8 cellular contexts compared by ENCODE assay signal in the genomic region with DNA sequence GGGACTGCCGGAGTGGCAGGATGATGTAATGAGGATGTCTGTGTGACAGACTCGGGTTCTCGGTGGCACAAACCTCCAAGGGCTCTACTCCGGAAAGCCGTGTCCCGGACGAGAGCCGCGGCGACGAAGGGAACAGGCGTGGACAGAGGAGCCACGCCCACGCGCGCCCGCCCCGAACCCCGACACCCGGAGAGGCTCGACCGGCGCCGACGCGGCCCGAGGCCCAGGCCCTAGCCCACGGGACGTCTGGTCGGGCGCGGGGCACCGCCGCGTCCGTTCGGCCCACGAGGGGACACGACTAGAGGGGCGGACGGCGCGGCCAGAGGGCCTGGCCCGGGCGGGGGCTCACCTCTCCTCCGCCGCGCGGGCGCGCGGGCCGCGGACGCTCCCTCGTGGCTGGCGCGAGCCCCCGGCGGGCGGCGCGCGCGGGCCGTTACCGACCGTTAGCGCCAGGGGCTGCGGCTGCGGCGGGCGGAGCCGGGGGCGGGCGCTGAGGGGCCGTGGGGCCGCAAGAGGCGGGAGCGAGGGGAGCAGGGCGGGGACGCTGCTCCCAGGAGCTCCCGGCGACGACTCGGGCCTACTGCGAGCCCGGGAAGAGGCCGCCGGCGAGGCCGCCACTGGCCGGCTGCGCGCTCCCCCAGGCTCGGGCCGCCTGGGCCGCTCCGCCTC. TPM values are rescaled to one million over a fixed set of nuclear protein-coding genes. Genes with fewer than 3 reads are reported as not detected.
DNase-seq lines count a peak whose midpoint lies in the region; ATAC-seq, FAIRE-seq and TF ChIP-seq lines count a peak whose summit lies in the region.

No MANE protein-coding gene starts in this region.

- no peak overlapping the region for H3K4me2 ChIP-seq in IMR-90 (ENCODE audit: low read depth, low read length)
- H3K4me2 ChIP-seq in endothelial cell of umbilical vein (ENCODE audit: insufficient read depth, low read length), result peak overlapping the region; percentile 36

- H3K23ac ChIP-seq in IMR-90 (ENCODE audit: low read depth, low read length), result no peak overlapping the region

- H2BK15ac ChIP-seq in IMR-90 (ENCODE audit: low read depth, low read length), result no peak overlapping the region

- H3K27me3 ChIP-seq in IMR-90 (ENCODE audit: control insufficient read depth, insufficient read depth, low read length), result peaks cover 35% of the 10 kb centered on the region
- peaks cover 29 to 48% of the 10 kb centered on the region in 2 experiments for H3K27me3 ChIP-seq in endothelial cell of umbilical vein (ENCODE audit: control insufficient read depth in 2 of 2, insufficient read depth in 2 of 2, low read length in 2 of 2)
- no peaks in the 10 kb centered on the region for H3K27me3 ChIP-seq in aorta (ENCODE audit: control insufficient read depth in 1 of 2, insufficient read depth in 2 of 2, low read length in 1 of 2)

- H3K4me3 ChIP-seq in IMR-90 (ENCODE audit: insufficient read depth, low read depth, low read length) (peak overlapping the region; percentile 53), endothelial cell of umbilical vein (replicated peaks in 1 of 3; ENCODE audit: insufficient read depth in 1 of 3, low read depth in 1 of 3, low read length in 3 of 3) (peak overlapping the region; percentile 34 to 48 (median 46)), mucosa of descending colon (no peak overlapping the region), aorta (ENCODE audit: low read length in 2 of 2) (peak overlapping the region; percentile 51 to 71)

- H2BK20ac ChIP-seq in IMR-90 (ENCODE audit: low read depth, low read length), result no peak overlapping the region

- no peak overlapping the region for H3K14ac ChIP-seq in IMR-90 (replicated peaks; ENCODE audit: low read depth, low read length)

- no peak overlapping the region for H2AK9ac ChIP-seq in IMR-90 (replicated peaks; ENCODE audit: low read depth, low read length, poor library complexity)

- H3K36me3 ChIP-seq in IMR-90 (ENCODE audit: control insufficient read depth, insufficient read depth, low read length) (no peaks in the 10 kb centered on the region), endothelial cell of umbilical vein (ENCODE audit: control insufficient read depth in 2 of 2, extremely low read depth in 1 of 2, insufficient read depth in 2 of 2, low read length in 2 of 2) (no peaks in the 10 kb centered on the region), mucosa of descending colon (ENCODE audit: low read depth) (no peaks in the 10 kb centered on the region), aorta (ENCODE audit: control insufficient read depth in 1 of 2, insufficient read depth in 2 of 2, low read length in 1 of 2) (no peaks in the 10 kb centered on the region)

- H4K91ac ChIP-seq in IMR-90 (ENCODE audit: insufficient read depth, low read depth, low read length), result no peak overlapping the region

- no peak overlapping the region for H2BK5ac ChIP-seq in IMR-90 (ENCODE audit: low read depth, low read length, poor library complexity, severe bottlenecking)

- BruUV-seq in IMR-90 (replicated peaks; lab: Mats Ljungman, UMichigan), result no TSS peak
- no TSS peak for BruUV-seq in endothelial cell of umbilical vein (replicated peaks; lab: Mats Ljungman, UMichigan)

- no peak overlapping the region for H4K5ac ChIP-seq in IMR-90 (ENCODE audit: low read depth, low read length)

- intact Hi-C loops in IMR-90 (cut with micrococcal nuclease) (loop anchor here (5.0 to 10.0 kb wide), 3 partner anchors 1036 to 1384 kb away; no protein-coding TSS in a partner anchor), endothelial cell of umbilical vein (cut with micrococcal nuclease) (loop anchor here (2.0 to 10.0 kb wide), 7 partner anchors 296 to 1426 kb away; a partner anchor contains a TSS), mucosa of descending colon (cut with DNase I, micrococcal nuclease) (no loop called here), aorta (cut with DNase I) (loop anchor here (2.0 to 10.0 kb wide), 6 partner anchors 116 to 1426 kb away; a partner anchor contains a TSS)

- CTCF ChIA-PET in IMR-90 (lab: Yijun Ruan, JAX) (interaction anchor here (1.1 kb wide), 1 partner anchor 1153 kb away, joined by 3 read pairs; no protein-coding TSS in a partner anchor), endothelial cell of umbilical vein (lab: Charles Lee) (interaction anchor here (0.7 to 1.6 kb wide), 7 partner anchors 18 to 1379 kb away, joined by 3 to 5 read pairs (median 4); no protein-coding TSS in a partner anchor)

- no peak for TF ChIP-seq RAD21 in IMR-90 (IDR thresholded peaks at IDR 0.05; ENCODE audit: low read length)

- H3K4ac ChIP-seq in IMR-90 (ENCODE audit: low read depth, low read length), result no peak overlapping the region

- peak; percentile 59 for FAIRE-seq in endothelial cell of umbilical vein (lab: Jason Lieb, UNC)

- no peak overlapping the region for H2BK120ac ChIP-seq in IMR-90 (ENCODE audit: low read depth, low read length)

- POLR2A ChIA-PET in IMR-90 (lab: Charles Lee; ENCODE audit: unreplicated experiment), result no interaction called here
- POLR2A ChIA-PET in endothelial cell of umbilical vein (lab: Charles Lee), result no interaction called here

- WGBS in IMR-90 (ENCODE audit: extremely low coverage in 2 of 2, insufficient read length in 1 of 2), 2 experiments, result 1% methylated on average over 33 of the region's 99 CpGs; no CpG with 5 or more reads in 1 of the 2 experiments
- 0 to 1% methylated on average over 31 to 99 of the region's 99 CpGs for WGBS in aorta, 2 donors

- ATAC-seq in GM21737 (IDR thresholded peaks at IDR 0.05; ENCODE audit: unreplicated experiment) (peak; percentile 40), IMR-90 (ENCODE audit: low read depth) (peak; percentile 56), mucosa of descending colon (no peak), aorta (ENCODE audit: low FRiP score) (peak; percentile 68)

- no peak overlapping the region for H2AK5ac ChIP-seq in IMR-90 (ENCODE audit: low read depth, low read length)

- H3K9me1 ChIP-seq in IMR-90 (ENCODE audit: insufficient read depth, low read length) (no peaks in the 10 kb centered on the region), endothelial cell of umbilical vein (replicated peaks; ENCODE audit: control insufficient read depth, extremely low read depth, insufficient read depth, low read length) (no peaks in the 10 kb centered on the region)

- no peak overlapping the region for H3K18ac ChIP-seq in IMR-90 (ENCODE audit: low read depth, low read length)

- dilution Hi-C loops in IMR-90 (cut with HindIII; ENCODE audit: low sequenced_read_pairs, unreplicated experiment) (no loop called here), endothelial cell of umbilical vein (cut with MboI; ENCODE audit: extremely low pct_ligation_motif_present, low sequenced_read_pairs) (no loop called here)

- DNase-seq in SIG-M5 treated with dmso at 0.1 percent for 504 hours (lab: John Stamatoyannopoulos, UW; ENCODE audit: unreplicated experiment), result peak; percentile 77
- no peak for DNase-seq in SIG-M5 (lab: John Stamatoyannopoulos, UW)
- DNase-seq in IMR-90, result no peak
- DNase-seq in T-helper 2 cell, result peak in 3 of 5 experiments; percentile 26 to 80 (median 28)
- DNase-seq in endothelial cell of umbilical vein (ENCODE audit: low read depth, low spot score), result peak; percentile 24
- DNase-seq in mucosa of descending colon, result peak; percentile 38 to 66 (median 58)
- DNase-seq in aorta, result peak; percentile 80 to 91

- H3K9me3 ChIP-seq in IMR-90 (ENCODE audit: control insufficient read depth, insufficient read depth, low read length), result peaks cover 7% of the 10 kb centered on the region; the same call in 1 of the 2 replicates
- no peaks in the 10 kb centered on the region for H3K9me3 ChIP-seq in endothelial cell of umbilical vein (replicated peaks; ENCODE audit: control insufficient read depth, insufficient read depth, low read length)
- no peaks in the 10 kb centered on the region for H3K9me3 ChIP-seq in mucosa of descending colon
- H3K9me3 ChIP-seq in aorta (ENCODE audit: control insufficient read depth, low read length), result no peaks in the 10 kb centered on the region

- no peaks in the 10 kb centered on the region for H3K79me2 ChIP-seq in endothelial cell of umbilical vein (ENCODE audit: control insufficient read depth, insufficient read depth, low read length)

- in situ Hi-C loops in IMR-90 (cut with MboI; ENCODE audit: low sequenced_read_pairs), result loop anchor here (25.0 kb wide), 3 partner anchors 641 to 1166 kb away; a partner anchor contains a TSS

- no peak overlapping the region for H3K56ac ChIP-seq in IMR-90 (ENCODE audit: extremely low read depth, insufficient read depth, low read length)

- H3K9ac ChIP-seq in IMR-90 (ENCODE audit: low read depth, low read length) (no peak overlapping the region), endothelial cell of umbilical vein (replicated peaks; ENCODE audit: extremely low read depth, insufficient read depth, low read length) (peak overlapping the region; percentile 77)

- no peak overlapping the region for H4K8ac ChIP-seq in IMR-90 (ENCODE audit: low read depth in 2 of 2, low read length in 2 of 2)

- TF ChIP-seq POLR2A in IMR-90 (IDR thresholded peaks at IDR 0.05; ENCODE audit: low read depth, low read length) (no peak), endothelial cell of umbilical vein (IDR thresholded peaks at IDR 0.05; ENCODE audit: low read depth, low read length) (peak; percentile 19)

- H3K79me1 ChIP-seq in IMR-90 (ENCODE audit: low read depth in 1 of 2, low read length in 2 of 2), result no peaks in the 10 kb centered on the region

- H2AFZ ChIP-seq in IMR-90 (replicated peaks; ENCODE audit: low read length, poor library complexity) (peak overlapping the region; percentile 93), endothelial cell of umbilical vein (ENCODE audit: low read depth, low read length) (peak overlapping the region; percentile 84)

- TF ChIP-seq CTCF in IMR-90 (conservative IDR thresholded peaks at IDR 0.05; ENCODE audit: low read depth, low read length) (no peak), endothelial cell of umbilical vein (IDR thresholded peaks at IDR 0.05; ENCODE audit: extremely low read depth in 1 of 2, insufficient read depth in 1 of 2, low read depth in 1 of 2, low read length in 2 of 2) (no peak), mucosa of descending colon (IDR thresholded peaks at IDR 0.05) (no peak)

- H4K20me1 ChIP-seq in IMR-90 (ENCODE audit: insufficient read depth, low read length) (no peaks in the 10 kb centered on the region), endothelial cell of umbilical vein (replicated peaks; ENCODE audit: control insufficient read depth, extremely low read depth, insufficient read depth, low read length) (no peaks in the 10 kb centered on the region)

- H3K4me1 ChIP-seq in IMR-90 (ENCODE audit: control insufficient read depth, insufficient read depth, low read length) (no peaks in the 10 kb centered on the region), endothelial cell of umbilical vein (ENCODE audit: control insufficient read depth, extremely low read depth, insufficient read depth, low read length) (peaks cover 12% of the 10 kb centered on the region), mucosa of descending colon (ENCODE audit: low read depth) (peaks cover 19% of the 10 kb centered on the region), aorta (ENCODE audit: control insufficient read depth in 1 of 2, insufficient read depth in 2 of 2, low read length in 2 of 2) (no peaks in the 10 kb centered on the region)

- H3K27ac ChIP-seq in IMR-90 (ENCODE audit: insufficient read depth, low read length), result no peak overlapping the region
- H3K27ac ChIP-seq in endothelial cell of umbilical vein (ENCODE audit: insufficient read depth, low read depth, low read length), result peak overlapping the region; percentile 57
- peak overlapping the region; percentile 78 to 89 for H3K27ac ChIP-seq in aorta (ENCODE audit: low read depth in 1 of 2, low read length in 2 of 2)

RNA-seq across cellular contexts. Expression of a gene that starts 2.1 kb away (rescaled TPM):
- total RNA-seq in IMR-90 (2012; rRNA removed) (not detected in 2 replicates), endothelial cell of umbilical vein (not detected in 2 replicates), mucosa of descending colon (not detected), aorta (under 1 TPM; 0.91 to 0.96 TPM)
- polyA plus RNA-seq in IMR-90 (2012; rRNA removed) (not detected in 2 replicates), endothelial cell of umbilical vein (not detected in 2 replicates), aorta (1 to 10 TPM in 1 of 2 donors, not detected in 1; 1.7 TPM)
- 0.02 TPM in 1 of 2 replicates, not detected in the other for polyA plus RNA-seq in IMR-90 (2012; cell fraction: cytosol; rRNA removed)
- 0.07 and 0.08 TPM in 2 replicates for polyA plus RNA-seq in IMR-90 (2012; cell fraction: nucleus; rRNA removed; ENCODE audit: low replicate concordance)
- polyA plus RNA-seq in endothelial cell of umbilical vein (2011; cell fraction: cytosol; rRNA removed), result not detected in 2 replicates
- 0.14 and 0.16 TPM in 2 replicates for polyA plus RNA-seq in endothelial cell of umbilical vein (2011; cell fraction: nucleus; rRNA removed)
- polyA plus RNA-seq in endothelial cell of umbilical vein (2012), result not detected in 2 replicates
- not detected in 2 replicates for polyA minus RNA-seq in endothelial cell of umbilical vein
- 3.6 TPM for polyA minus RNA-seq in endothelial cell of umbilical vein (2011; cell fraction: cytosol; rRNA and poly(A)+ RNA removed)
- polyA minus RNA-seq in endothelial cell of umbilical vein (2011; cell fraction: nucleus; rRNA and poly(A)+ RNA removed), result 0.29 TPM in 1 of 2 replicates, not detected in the other

Comparison
In these comparisons a context has a peak if more than half of its experiments do, and no peak if none do; other contexts are left out.
1. DNase-seq: peak in SIG-M5 treated with dmso at 0.1 percent for 504 hours (single experiment), T-helper 2 cell (3 of 5), endothelial cell of umbilical vein (single experiment), mucosa of descending colon (3 of 3) and aorta (2 of 2); none in SIG-M5 (single experiment) and IMR-90 (single experiment).
2. intact Hi-C loops: an anchor here in IMR-90 (5.0 to 10.0 kb wide), endothelial cell of umbilical vein (2.0 to 10.0 kb wide) and aorta (2.0 to 10.0 kb wide); none called in mucosa of descending colon.